ENCODE assay signal across 25 cellular contexts in the genomic region with DNA sequence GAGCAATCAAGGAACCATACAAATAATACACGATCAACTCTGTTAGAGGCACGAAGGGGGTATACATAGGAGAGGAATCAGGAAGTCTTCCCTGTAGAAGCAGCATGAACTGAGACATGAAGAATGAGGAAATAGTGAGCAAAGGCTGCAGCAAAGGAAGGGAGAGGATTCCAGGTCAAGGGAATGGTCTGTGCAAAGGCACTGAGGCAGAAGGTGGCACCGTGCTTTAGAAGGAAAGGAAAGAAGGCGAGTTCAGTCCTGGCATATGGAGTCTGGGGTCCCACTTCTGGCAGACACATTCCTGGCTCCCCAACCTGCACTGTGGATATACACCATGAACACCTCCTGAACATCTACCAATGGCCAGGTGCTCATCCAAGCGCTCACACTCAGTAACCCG. TPM values are rescaled to one million over a fixed set of nuclear protein-coding genes. Genes with fewer than 3 reads are reported as not detected.
"Had no signal": no experiment of that assay in that cellular context is flagged by ENCODE, and none has a peak within 500 bp of the region (broad histone marks: within the 10 kb centered on the region; RNA-seq: fewer than 3 reads in every experiment).

No MANE protein-coding gene starts in this region.

- H3K9me3 Mint-ChIP-seq: activated CD4-positive, alpha-beta memory T cell treated with anti-CD3 and anti-CD28 coated beads, Interleukin-2, amount 10 ng/mL, durations not matched to agents 7 days and 5 days; activated naive CD4-positive, alpha-beta T cell treated with anti-CD3 and anti-CD28 coated beads, Interleukin-2, amount 10 ng/mL, durations not matched to agents 7 days and 5 days had no signal

- H3K36me3 Mint-ChIP-seq: activated CD8-positive, alpha-beta memory T cell treated with anti-CD3 and anti-CD28 coated beads, Interleukin-2, amount 10 ng/mL, durations not matched to agents 7 days and 5 days; activated naive CD4-positive, alpha-beta T cell treated with anti-CD3 and anti-CD28 coated beads, Interleukin-2, amount 10 ng/mL, durations not matched to agents 7 days and 5 days; activated naive CD8-positive, alpha-beta T cell had no signal

- H3K27ac Mint-ChIP-seq: activated CD4-positive, alpha-beta memory T cell treated with anti-CD3 and anti-CD28 coated beads, Interleukin-2, amount 10 ng/mL, durations not matched to agents 7 days and 5 days; activated CD8-positive, alpha-beta memory T cell treated with anti-CD3 and anti-CD28 coated beads, Interleukin-2, amount 10 ng/mL, durations not matched to agents 7 days and 5 days; activated naive CD4-positive, alpha-beta T cell treated with anti-CD3 and anti-CD28 coated beads, Interleukin-2, amount 10 ng/mL, durations not matched to agents 7 days and 5 days; activated naive CD8-positive, alpha-beta T cell had no signal

- H3K36me3 ChIP-seq: SJSA1, WERI-Rb-1 had no signal

- H3K4me2 ChIP-seq: SK-N-SH had no signal

- H3K9ac ChIP-seq: SK-N-SH had no signal

- H3K27ac ChIP-seq: body of pancreas, SJSA1 had no signal

- H3K4me3 ChIP-seq: body of pancreas, SJSA1 had no signal

- H3K9me2 ChIP-seq: SK-N-SH had no signal

- H3K4me1 Mint-ChIP-seq: activated naive CD4-positive, alpha-beta T cell treated with anti-CD3 and anti-CD28 coated beads, Interleukin-2, amount 10 ng/mL, durations not matched to agents 7 days and 5 days had no signal

- DNase-seq: activated CD4-positive, alpha-beta memory T cell treated with anti-CD3 and anti-CD28 coated beads, Interleukin-2, amount 10 ng/mL, durations not matched to agents 7 days and 5 days; activated CD4-positive, alpha-beta T cell treated with anti-CD3 and anti-CD28 coated beads for 1 hour; activated CD4-positive, alpha-beta T cell treated with anti-CD3 and anti-CD28 coated beads for 48 hours; activated CD4-positive, CD25-positive, alpha-beta regulatory T cell; activated CD8-positive, alpha-beta memory T cell treated with anti-CD3 and anti-CD28 coated beads, Interleukin-2, amount 10 ng/mL, durations not matched to agents 7 days and 5 days; activated CD8-positive, alpha-beta memory T cell treated with anti-CD3 and anti-CD28 coated beads, Interleukin-2, amount 50 U/mL, for 48 hours; activated effector memory CD4-positive, alpha-beta T cell treated with Interleukin-2 at 50 U/mL for 16 hours; activated naive CD4-positive, alpha-beta T cell treated with anti-CD3 and anti-CD28 coated beads, Interleukin-2, amount 10 ng/mL, durations not matched to agents 7 days and 5 days; activated T-cell treated with anti-CD3 and anti-CD28 coated beads, Interleukin-2, amount 50 U/mL, for 48 hours; body of pancreas; NCI-H1048; NCI-H1436; NCI-H1930; NCI-H2081 treated with DMSO at 0.1 percent for 48 hours; NCI-H226; NCI-H524 treated with DMSO at 0.1 percent for 48 hours; SHP77 treated with DMSO at 0.1 percent for 48 hours; SW 1271; T-helper 1 cell; T-helper 2 cell; T-helper 9 cell; WERI-Rb-1 had no signal

- H3K9me3 ChIP-seq: body of pancreas, SJSA1, SK-N-SH had no signal

- H3K27me3 ChIP-seq: SJSA1 had no signal

- H3K4me3 Mint-ChIP-seq: activated CD4-positive, alpha-beta memory T cell treated with anti-CD3 and anti-CD28 coated beads, Interleukin-2, amount 10 ng/mL, durations not matched to agents 7 days and 5 days; activated CD8-positive, alpha-beta memory T cell treated with anti-CD3 and anti-CD28 coated beads, Interleukin-2, amount 10 ng/mL, durations not matched to agents 7 days and 5 days; activated naive CD4-positive, alpha-beta T cell treated with anti-CD3 and anti-CD28 coated beads, Interleukin-2, amount 10 ng/mL, durations not matched to agents 7 days and 5 days; activated naive CD8-positive, alpha-beta T cell had no signal

RNA-seq across cellular contexts. Expression of a gene that starts 56.1 kb away (rescaled TPM):
- total RNA-seq: activated CD4-positive, alpha-beta memory T cell treated with anti-CD3 and anti-CD28 coated beads, Interleukin-2, amount 10 ng/mL, durations not matched to agents 7 days and 5 days; activated CD8-positive, alpha-beta memory T cell treated with anti-CD3 and anti-CD28 coated beads, Interleukin-2, amount 10 ng/mL, durations not matched to agents 7 days and 5 days had no signal
